Comparison of ENCODE assay signal across 1 cellular context in the genomic region with DNA sequence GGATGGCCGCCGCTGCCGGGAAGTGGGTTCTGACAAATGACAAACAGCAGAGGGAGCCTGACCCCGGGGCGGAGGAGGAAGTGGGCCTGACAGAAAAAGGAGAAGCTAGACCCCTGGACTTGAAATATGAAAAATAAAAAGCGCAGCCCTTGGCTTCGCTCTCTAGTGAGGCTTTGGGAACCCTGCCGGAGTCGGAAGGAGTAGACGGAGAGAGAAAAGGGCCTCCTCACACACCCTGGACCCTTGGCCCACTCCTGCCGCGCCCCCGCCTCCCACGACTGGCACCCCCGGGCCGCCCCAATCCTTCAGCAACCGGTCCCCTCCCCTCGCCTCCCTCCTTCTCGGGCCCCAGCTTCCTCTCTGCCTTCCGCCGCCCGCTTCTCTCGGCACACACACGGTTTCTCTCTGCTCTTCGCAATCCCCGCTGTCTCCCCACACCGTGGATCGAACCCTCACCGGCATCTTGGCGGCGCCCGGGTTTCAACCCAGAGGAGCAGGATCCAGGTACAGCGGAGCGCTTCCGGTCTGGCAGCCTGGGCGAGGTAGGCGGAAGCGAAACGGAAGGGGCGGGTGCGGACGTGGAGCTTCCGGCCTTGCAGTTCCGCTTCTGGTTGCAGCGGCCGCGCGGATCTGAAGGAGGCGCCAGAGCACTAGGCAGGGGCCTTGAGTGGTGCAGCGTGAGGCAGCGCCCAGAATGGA.
A peak's percentile ranks its signal among the peaks of the same experiment; 100 is the strongest.
TF ChIP-seq lines count a peak whose summit lies in the region.

Gene ARPC3 (minus strand): TSS at position 539 of the 699 bp plus-strand sequence. CDS start 77 bp downstream, at position 462.

TF ChIP-seq in HepG2, 621 proteins besides CTCF, POLR2A, EP300 and RAD21 (continued from another document and continues in another):
- TF ChIP-seq, protein P1, sequence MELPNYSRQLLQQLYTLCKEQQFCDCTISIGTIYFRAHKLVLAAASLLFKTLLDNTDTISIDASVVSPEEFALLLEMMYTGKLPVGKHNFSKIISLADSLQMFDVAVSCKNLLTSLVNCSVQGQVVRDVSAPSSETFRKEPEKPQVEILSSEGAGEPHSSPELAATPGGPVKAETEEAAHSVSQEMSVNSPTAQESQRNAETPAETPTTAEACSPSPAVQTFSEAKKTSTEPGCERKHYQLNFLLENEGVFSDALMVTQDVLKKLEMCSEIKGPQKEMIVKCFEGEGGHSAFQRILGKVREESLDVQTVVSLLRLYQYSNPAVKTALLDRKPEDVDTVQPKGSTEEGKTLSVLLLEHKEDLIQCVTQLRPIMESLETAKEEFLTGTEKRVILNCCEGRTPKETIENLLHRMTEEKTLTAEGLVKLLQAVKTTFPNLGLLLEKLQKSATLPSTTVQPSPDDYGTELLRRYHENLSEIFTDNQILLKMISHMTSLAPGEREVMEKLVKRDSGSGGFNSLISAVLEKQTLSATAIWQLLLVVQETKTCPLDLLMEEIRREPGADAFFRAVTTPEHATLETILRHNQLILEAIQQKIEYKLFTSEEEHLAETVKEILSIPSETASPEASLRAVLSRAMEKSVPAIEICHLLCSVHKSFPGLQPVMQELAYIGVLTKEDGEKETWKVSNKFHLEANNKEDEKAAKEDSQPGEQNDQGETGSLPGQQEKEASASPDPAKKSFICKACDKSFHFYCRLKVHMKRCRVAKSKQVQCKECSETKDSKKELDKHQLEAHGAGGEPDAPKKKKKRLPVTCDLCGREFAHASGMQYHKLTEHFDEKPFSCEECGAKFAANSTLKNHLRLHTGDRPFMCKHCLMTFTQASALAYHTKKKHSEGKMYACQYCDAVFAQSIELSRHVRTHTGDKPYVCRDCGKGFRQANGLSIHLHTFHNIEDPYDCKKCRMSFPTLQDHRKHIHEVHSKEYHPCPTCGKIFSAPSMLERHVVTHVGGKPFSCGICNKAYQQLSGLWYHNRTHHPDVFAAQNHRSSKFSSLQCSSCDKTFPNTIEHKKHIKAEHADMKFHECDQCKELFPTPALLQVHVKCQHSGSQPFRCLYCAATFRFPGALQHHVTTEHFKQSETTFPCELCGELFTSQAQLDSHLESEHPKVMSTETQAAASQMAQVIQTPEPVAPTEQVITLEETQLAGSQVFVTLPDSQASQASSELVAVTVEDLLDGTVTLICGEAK (IDR thresholded peaks at IDR 0.05) = peak; percentile 80
- TF ChIP-seq, protein P1 (CRISPR knock-in tag; IDR thresholded peaks at IDR 0.05) = no peak
- peak; percentile 41; the same call in 1 of the 2 replicates for TF ChIP-seq ZNF776 (CRISPR knock-in tag; IDR thresholded peaks at IDR 0.05)
- no peak for TF ChIP-seq MBD4 (IDR thresholded peaks at IDR 0.05; ENCODE audit: borderline replicate concordance, low read length)
- no peak for TF ChIP-seq ZNF296 (CRISPR knock-in tag; conservative IDR thresholded peaks at IDR 0.05)
- no peak for TF ChIP-seq NPAS2 (CRISPR knock-in tag; IDR thresholded peaks at IDR 0.05; ENCODE audit: borderline replicate concordance)
- no peak for TF ChIP-seq GMEB2 (CRISPR knock-in tag; IDR thresholded peaks at IDR 0.05; ENCODE audit: low read depth)
- no peak for TF ChIP-seq KLF13 (CRISPR knock-in tag; IDR thresholded peaks at IDR 0.05)
- no peak for TF ChIP-seq ZNF24 (IDR thresholded peaks at IDR 0.05)
- peak; percentile 43; the same call in 1 of the 2 replicates for TF ChIP-seq ZSCAN25 (CRISPR knock-in tag; IDR thresholded peaks at IDR 0.05)
- TF ChIP-seq TBX2 (CRISPR knock-in tag; IDR thresholded peaks at IDR 0.05; ENCODE audit: borderline replicate concordance) = peak; percentile 67
- TF ChIP-seq MEIS2 (CRISPR knock-in tag; IDR thresholded peaks at IDR 0.05) = peak; percentile 50; the same call in 1 of the 2 replicates
- peak; percentile 69; the same call in 1 of the 2 replicates for TF ChIP-seq PHF21A (CRISPR knock-in tag; IDR thresholded peaks at IDR 0.05)
- TF ChIP-seq REXO4 (CRISPR knock-in tag; IDR thresholded peaks at IDR 0.05; ENCODE audit: borderline replicate concordance) = no peak
- TF ChIP-seq EED (CRISPR knock-in tag; IDR thresholded peaks at IDR 0.05) = peak; percentile 51; the same call in 1 of the 2 replicates
- no peak for TF ChIP-seq FOXJ3 (CRISPR knock-in tag; IDR thresholded peaks at IDR 0.05; ENCODE audit: borderline replicate concordance)
- 0 out of 2 replicates have a peak, but pooled peaks have one; percentile 2 for TF ChIP-seq ZNF441 (CRISPR knock-in tag; IDR thresholded peaks at IDR 0.05; ENCODE audit: borderline replicate concordance)
- TF ChIP-seq ATM (IDR thresholded peaks at IDR 0.05; ENCODE audit: borderline replicate concordance) = no peak
- peak; percentile 67 for TF ChIP-seq KMT2A (CRISPR knock-in tag; IDR thresholded peaks at IDR 0.05)
- TF ChIP-seq PATZ1 (CRISPR knock-in tag; IDR thresholded peaks at IDR 0.05) = peak; percentile 70
- no peak for TF ChIP-seq ZNF570 (CRISPR knock-in tag; IDR thresholded peaks at IDR 0.05; ENCODE audit: borderline replicate concordance)
- TF ChIP-seq, protein P2, sequence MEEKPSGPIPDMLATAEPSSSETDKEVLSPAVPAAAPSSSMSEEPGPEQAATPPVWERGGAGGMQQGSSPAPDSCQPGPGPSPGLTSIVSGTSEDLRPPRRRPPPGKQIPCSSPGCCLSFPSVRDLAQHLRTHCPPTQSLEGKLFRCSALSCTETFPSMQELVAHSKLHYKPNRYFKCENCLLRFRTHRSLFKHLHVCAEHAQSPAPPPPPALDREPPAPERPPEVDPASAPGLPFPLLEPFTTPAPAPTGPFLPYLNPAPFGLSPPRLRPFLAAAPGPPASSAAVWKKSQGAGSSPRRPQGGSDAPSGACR (CRISPR knock-in tag; IDR thresholded peaks at IDR 0.05) = no peak
- TF ChIP-seq, protein P3, sequence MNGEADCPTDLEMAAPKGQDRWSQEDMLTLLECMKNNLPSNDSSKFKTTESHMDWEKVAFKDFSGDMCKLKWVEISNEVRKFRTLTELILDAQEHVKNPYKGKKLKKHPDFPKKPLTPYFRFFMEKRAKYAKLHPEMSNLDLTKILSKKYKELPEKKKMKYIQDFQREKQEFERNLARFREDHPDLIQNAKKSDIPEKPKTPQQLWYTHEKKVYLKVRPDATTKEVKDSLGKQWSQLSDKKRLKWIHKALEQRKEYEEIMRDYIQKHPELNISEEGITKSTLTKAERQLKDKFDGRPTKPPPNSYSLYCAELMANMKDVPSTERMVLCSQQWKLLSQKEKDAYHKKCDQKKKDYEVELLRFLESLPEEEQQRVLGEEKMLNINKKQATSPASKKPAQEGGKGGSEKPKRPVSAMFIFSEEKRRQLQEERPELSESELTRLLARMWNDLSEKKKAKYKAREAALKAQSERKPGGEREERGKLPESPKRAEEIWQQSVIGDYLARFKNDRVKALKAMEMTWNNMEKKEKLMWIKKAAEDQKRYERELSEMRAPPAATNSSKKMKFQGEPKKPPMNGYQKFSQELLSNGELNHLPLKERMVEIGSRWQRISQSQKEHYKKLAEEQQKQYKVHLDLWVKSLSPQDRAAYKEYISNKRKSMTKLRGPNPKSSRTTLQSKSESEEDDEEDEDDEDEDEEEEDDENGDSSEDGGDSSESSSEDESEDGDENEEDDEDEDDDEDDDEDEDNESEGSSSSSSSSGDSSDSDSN (CRISPR knock-in tag; IDR thresholded peaks at IDR 0.05) = peak; percentile 66; the same call in 1 of the 2 replicates
- no peak for TF ChIP-seq ZNF569 (CRISPR knock-in tag; IDR thresholded peaks at IDR 0.05; ENCODE audit: borderline replicate concordance)
- TF ChIP-seq BRD4 (CRISPR knock-in tag; IDR thresholded peaks at IDR 0.05) = 0 out of 2 replicates have a peak, but pooled peaks have one; percentile 78
- no peak for TF ChIP-seq KAT2B (IDR thresholded peaks at IDR 0.05; ENCODE audit: borderline replicate concordance, low read depth, low read length)
- TF ChIP-seq U2AF2 (IDR thresholded peaks at IDR 0.05; ENCODE audit: low read depth, low read length) = no peak
- TF ChIP-seq, protein P4, sequence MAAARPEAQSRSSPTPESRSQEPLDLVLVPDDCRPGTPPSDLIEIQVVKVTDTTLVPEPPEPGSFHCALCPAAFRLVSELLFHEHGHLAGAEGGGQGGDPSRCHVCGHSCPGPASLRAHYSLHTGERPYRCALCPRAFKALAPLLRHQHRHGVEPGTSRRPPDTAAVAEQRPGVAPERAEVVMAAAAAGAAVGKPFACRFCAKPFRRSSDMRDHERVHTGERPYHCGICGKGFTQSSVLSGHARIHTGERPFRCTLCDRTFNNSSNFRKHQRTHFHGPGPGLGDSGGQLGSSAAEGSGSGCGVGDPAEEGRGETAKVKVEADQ (CRISPR knock-in tag; IDR thresholded peaks at IDR 0.05; ENCODE audit: borderline replicate concordance) = no peak
- no peak for TF ChIP-seq TBP (CRISPR knock-in tag; IDR thresholded peaks at IDR 0.05)
- no peak for TF ChIP-seq ZNF557 (CRISPR knock-in tag; IDR thresholded peaks at IDR 0.05)
- 0 out of 2 replicates have a peak, but pooled peaks have one; percentile 31 for TF ChIP-seq MLX (CRISPR knock-in tag; IDR thresholded peaks at IDR 0.05)
- TF ChIP-seq ZNF563 (CRISPR knock-in tag; IDR thresholded peaks at IDR 0.05) = peak; percentile 31; the same call in 1 of the 2 replicates
- TF ChIP-seq ATRX (CRISPR knock-in tag; IDR thresholded peaks at IDR 0.05; ENCODE audit: borderline replicate concordance) = no peak
- TF ChIP-seq TCF12 (IDR thresholded peaks at IDR 0.05) = no peak
- TF ChIP-seq TCF12 (CRISPR knock-in tag; IDR thresholded peaks at IDR 0.05) = no peak
- no peak for TF ChIP-seq NFE2L2 (IDR thresholded peaks at IDR 0.05; ENCODE audit: low read length)
- TF ChIP-seq NCOA5 (CRISPR knock-in tag; IDR thresholded peaks at IDR 0.05) = no peak
- no peak for TF ChIP-seq ATF6 (CRISPR knock-in tag; conservative IDR thresholded peaks at IDR 0.05)
- peak; percentile 87 for TF ChIP-seq POLR2AphosphoS5 (IDR thresholded peaks at IDR 0.05; ENCODE audit: low read depth, low read length)
- peak; percentile 88; the same call in 1 of the 2 replicates for TF ChIP-seq SPEN (CRISPR knock-in tag; IDR thresholded peaks at IDR 0.05; ENCODE audit: low read depth)
